20 cellular contexts compared by ENCODE assay signal in the genomic region with DNA sequence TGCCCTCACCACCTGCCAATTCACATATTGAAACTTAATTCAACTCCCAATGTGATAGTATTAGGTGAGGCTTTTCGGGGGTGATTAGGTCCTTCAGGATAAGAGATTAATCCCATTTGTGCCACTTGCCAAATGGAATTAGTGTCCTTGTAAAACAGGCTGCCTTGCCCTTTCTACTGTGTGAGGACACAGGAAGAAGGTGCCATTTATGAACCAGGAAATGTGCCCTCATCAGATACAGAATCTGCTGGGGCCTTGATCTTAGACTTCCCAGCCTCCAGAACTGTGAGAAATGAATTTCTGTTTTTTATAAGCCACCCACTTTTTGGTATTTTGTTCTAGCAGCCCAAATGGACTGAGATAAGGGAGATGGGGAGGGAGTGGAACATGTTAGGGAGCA.
"Had no signal": no experiment of that assay in that cellular context is flagged by ENCODE, and none has a peak within 500 bp of the region (broad histone marks: within the 10 kb centered on the region; RNA-seq: fewer than 3 reads in every experiment).

No MANE protein-coding gene starts in this region.

- H3K27me3 Mint-ChIP-seq: type B pancreatic cell had no signal

- H3K9me3 ChIP-seq: colonic mucosa, esophagus squamous epithelium, gastrocnemius medialis, testis, vagina had no signal

- H3K36me3 Mint-ChIP-seq: activated naive CD8-positive, alpha-beta T cell; naive thymus-derived CD4-positive, alpha-beta T cell; type B pancreatic cell had no signal

- DNase-seq: activated CD4-positive, alpha-beta T cell treated with anti-CD3 and anti-CD28 coated beads, Interleukin-2, amount 50 U/mL, for 1 hour; activated CD4-positive, CD25-positive, alpha-beta regulatory T cell treated with anti-CD3 and anti-CD28 coated beads, Interleukin-2, amount 50 U/mL, for 72 hours; activated CD8-positive, alpha-beta T cell treated with anti-CD3 and anti-CD28 coated beads, Interleukin-2, amount 10 ng/mL, durations not matched to agents 7 days and 5 days; amniotic stem cell; colonic mucosa; esophagus squamous epithelium; gastrocnemius medialis; hypothalamus; mesenchymal stem cell; naive thymus-derived CD4-positive, alpha-beta T cell; posterior cingulate gyrus; stimulated activated CD4-positive, alpha-beta T cell treated with anti-CD3 and anti-CD28 coated beads, Interleukin-4, amount 100 ng/mL, for 1 hour; stimulated activated naive CD4-positive, alpha-beta T cell; T-helper 17 cell; testis had no signal

- H3K9me3 Mint-ChIP-seq: neural crest cell, type B pancreatic cell had no signal

- H3K4me1 ChIP-seq: colonic mucosa had no signal

- H3K4me3 ChIP-seq: colonic mucosa, esophagus squamous epithelium, gastrocnemius medialis, testis, vagina had no signal

- H3K27ac Mint-ChIP-seq: activated CD8-positive, alpha-beta T cell treated with anti-CD3 and anti-CD28 coated beads, Interleukin-2, amount 10 ng/mL, durations not matched to agents 7 days and 5 days; activated naive CD8-positive, alpha-beta T cell; naive thymus-derived CD4-positive, alpha-beta T cell; T-helper 17 cell; type B pancreatic cell had no signal

- H3K36me3 ChIP-seq: colonic mucosa, esophagus squamous epithelium, gastrocnemius medialis, vagina had no signal

- H3K27me3 ChIP-seq: colonic mucosa, esophagus squamous epithelium, gastrocnemius medialis, testis, vagina had no signal

- H3K4me3 Mint-ChIP-seq: activated CD8-positive, alpha-beta T cell treated with anti-CD3 and anti-CD28 coated beads, Interleukin-2, amount 10 ng/mL, durations not matched to agents 7 days and 5 days; activated naive CD8-positive, alpha-beta T cell; naive thymus-derived CD4-positive, alpha-beta T cell; neural crest cell; T-helper 17 cell; type B pancreatic cell had no signal

- H3K27ac ChIP-seq: colonic mucosa, esophagus squamous epithelium, gastrocnemius medialis, testis, vagina, VCaP had no signal
